1 cellular context compared by ENCODE assay signal in genomic region chr4:132527817-132528216, GRCh38.
TF ChIP-seq lines count a peak whose summit lies in the region.

No MANE protein-coding gene starts in this region.

TF ChIP-seq in HCT116, 20 proteins besides CTCF, POLR2A, EP300 and RAD21 (continued from another document):
- TF ChIP-seq ZBTB33 (IDR thresholded peaks at IDR 0.05; ENCODE audit: extremely low read depth, insufficient replicate concordance, low read length), result no peak
- TF ChIP-seq SIN3A (IDR thresholded peaks at IDR 0.05; ENCODE audit: low read depth), result no peak
- TF ChIP-seq REST (IDR thresholded peaks at IDR 0.05; ENCODE audit: low read depth), result no peak
- no peak for TF ChIP-seq ZFX (IDR thresholded peaks at IDR 0.05)
- TF ChIP-seq EZH2 (IDR thresholded peaks at IDR 0.05), result no peak
- no peak for TF ChIP-seq ELF1 (IDR thresholded peaks at IDR 0.05; ENCODE audit: borderline replicate concordance, low read depth)
